Comparison of ENCODE assay signal across 11 cellular contexts in the genomic region with DNA sequence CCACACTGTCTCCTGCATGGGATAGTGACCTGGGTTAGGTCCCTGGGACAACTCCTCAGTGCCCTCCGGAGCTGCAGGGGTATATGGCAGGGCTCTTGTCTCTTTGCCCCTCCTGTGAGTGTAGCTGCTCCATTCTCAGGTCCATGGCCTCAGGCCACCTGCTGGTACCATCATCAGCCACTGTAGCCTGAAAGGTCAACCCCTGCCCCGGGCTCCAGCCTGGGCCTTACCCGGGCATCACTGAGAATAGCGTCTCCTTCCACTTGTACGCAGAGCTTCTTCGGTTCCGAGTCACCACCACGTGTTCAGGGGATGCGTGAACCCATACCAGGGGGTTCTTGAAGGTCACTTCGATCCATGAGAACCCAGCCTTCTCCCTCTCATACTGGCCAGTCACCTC. TPM values are rescaled to one million over a fixed set of nuclear protein-coding genes. Genes with fewer than 3 reads are reported as not detected.
"Had no signal": no experiment of that assay in that cellular context is flagged by ENCODE, and none has a peak within 500 bp of the region (broad histone marks: within the 10 kb centered on the region; RNA-seq: fewer than 3 reads in every experiment).

No MANE protein-coding gene starts in this region.

- H3K36me3 ChIP-seq: HAP-1 had no signal

- DNase-seq: GM23248, GOT3, H7, KBM-7 had no signal

- H2AFZ ChIP-seq: GM23248 had no signal

- H3K9ac ChIP-seq: GM23248, KMS-11 had no signal

- H3K9me3 ChIP-seq: HAP-1 had no signal

- H3K27ac ChIP-seq: GM23248, KMS-11 had no signal

- H3K4me3 ChIP-seq: GM23248, HAP-1 had no signal

- H3K4me1 ChIP-seq: HAP-1 had no signal

- ATAC-seq: HCT116 had no signal

- FAIRE-seq: HTR-8/SVneo had no signal

- H3K4me2 ChIP-seq: KMS-11 had no signal

RNA-seq across cellular contexts. Expression of a gene that starts 13.8 kb away (rescaled TPM):
- total RNA-seq: HT-29 had no signal
- polyA plus RNA-seq: GM23248, IgD-negative memory B cell had no signal

RNA-seq across cellular contexts. Expression of a gene that starts 18.2 kb away (rescaled TPM):
- total RNA-seq: GM23248, H4, HT-29 had no signal
- polyA plus RNA-seq: GM23248, IgD-negative memory B cell had no signal

RNA-seq across cellular contexts. Expression of a gene that starts 22.1 kb away (rescaled TPM):
- total RNA-seq: GM23248, H4, H7, HT-29 had no signal
- polyA plus RNA-seq: GM23248, IgD-negative memory B cell had no signal

RNA-seq across cellular contexts. Expression of a gene that starts 39.3 kb away (rescaled TPM):
- total RNA-seq: GM23248, H4, H7, HT-29 had no signal
- polyA plus RNA-seq: GM23248, IgD-negative memory B cell had no signal
